In the genomic region with DNA sequence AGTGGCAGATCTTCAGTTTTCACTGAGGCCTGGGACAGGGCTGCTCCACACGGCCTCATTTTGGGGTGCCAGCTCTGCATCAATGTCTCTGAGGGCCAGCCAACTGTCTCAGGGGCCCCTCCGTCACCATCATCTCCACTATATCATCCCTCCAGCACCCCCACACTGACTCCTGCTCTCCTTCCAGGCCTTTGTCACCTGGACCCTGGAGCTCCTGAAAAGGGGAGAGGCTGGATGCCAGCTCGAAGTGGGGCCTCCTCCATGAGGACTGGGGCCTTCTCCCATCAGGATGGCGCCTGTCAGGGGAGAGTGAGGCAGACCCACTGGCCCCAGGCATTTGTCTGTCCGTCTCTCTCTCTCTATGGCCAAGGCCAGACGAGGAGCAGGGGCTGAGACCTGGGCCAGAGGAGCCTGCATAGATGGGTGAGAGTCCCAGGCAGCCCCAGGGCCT, we compare ENCODE assay signal across 1 cellular context.
TF ChIP-seq lines count a peak whose summit lies in the region.

No MANE protein-coding gene starts in this region.

TF ChIP-seq in HepG2, 621 proteins besides CTCF, POLR2A, EP300 and RAD21:
- TF ChIP-seq EHMT2 (IDR thresholded peaks at IDR 0.05; ENCODE audit: borderline replicate concordance, low read depth, low read length) = no peak
- TF ChIP-seq, protein P1, sequence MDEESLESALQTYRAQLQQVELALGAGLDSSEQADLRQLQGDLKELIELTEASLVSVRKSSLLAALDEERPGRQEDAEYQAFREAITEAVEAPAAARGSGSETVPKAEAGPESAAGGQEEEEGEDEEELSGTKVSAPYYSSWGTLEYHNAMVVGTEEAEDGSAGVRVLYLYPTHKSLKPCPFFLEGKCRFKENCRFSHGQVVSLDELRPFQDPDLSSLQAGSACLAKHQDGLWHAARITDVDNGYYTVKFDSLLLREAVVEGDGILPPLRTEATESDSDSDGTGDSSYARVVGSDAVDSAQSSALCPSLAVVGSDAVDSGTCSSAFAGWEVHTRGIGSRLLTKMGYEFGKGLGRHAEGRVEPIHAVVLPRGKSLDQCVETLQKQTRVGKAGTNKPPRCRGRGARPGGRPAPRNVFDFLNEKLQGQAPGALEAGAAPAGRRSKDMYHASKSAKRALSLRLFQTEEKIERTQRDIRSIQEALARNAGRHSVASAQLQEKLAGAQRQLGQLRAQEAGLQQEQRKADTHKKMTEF (CRISPR knock-in tag; IDR thresholded peaks at IDR 0.05) = no peak
- no peak for TF ChIP-seq SIX1 (CRISPR knock-in tag; IDR thresholded peaks at IDR 0.05; ENCODE audit: borderline replicate concordance)
- TF ChIP-seq U2AF1 (optimal IDR thresholded peaks at IDR 0.05; ENCODE audit: low read depth, low read length) = no peak
- TF ChIP-seq, protein P2, sequence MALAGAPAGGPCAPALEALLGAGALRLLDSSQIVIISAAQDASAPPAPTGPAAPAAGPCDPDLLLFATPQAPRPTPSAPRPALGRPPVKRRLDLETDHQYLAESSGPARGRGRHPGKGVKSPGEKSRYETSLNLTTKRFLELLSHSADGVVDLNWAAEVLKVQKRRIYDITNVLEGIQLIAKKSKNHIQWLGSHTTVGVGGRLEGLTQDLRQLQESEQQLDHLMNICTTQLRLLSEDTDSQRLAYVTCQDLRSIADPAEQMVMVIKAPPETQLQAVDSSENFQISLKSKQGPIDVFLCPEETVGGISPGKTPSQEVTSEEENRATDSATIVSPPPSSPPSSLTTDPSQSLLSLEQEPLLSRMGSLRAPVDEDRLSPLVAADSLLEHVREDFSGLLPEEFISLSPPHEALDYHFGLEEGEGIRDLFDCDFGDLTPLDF (CRISPR knock-in tag; IDR thresholded peaks at IDR 0.05) = no peak
- TF ChIP-seq MIER3 (CRISPR knock-in tag; IDR thresholded peaks at IDR 0.05; ENCODE audit: borderline replicate concordance) = no peak
- TF ChIP-seq RAD51 (IDR thresholded peaks at IDR 0.05; ENCODE audit: borderline replicate concordance) = no peak
- TF ChIP-seq, protein P3, sequence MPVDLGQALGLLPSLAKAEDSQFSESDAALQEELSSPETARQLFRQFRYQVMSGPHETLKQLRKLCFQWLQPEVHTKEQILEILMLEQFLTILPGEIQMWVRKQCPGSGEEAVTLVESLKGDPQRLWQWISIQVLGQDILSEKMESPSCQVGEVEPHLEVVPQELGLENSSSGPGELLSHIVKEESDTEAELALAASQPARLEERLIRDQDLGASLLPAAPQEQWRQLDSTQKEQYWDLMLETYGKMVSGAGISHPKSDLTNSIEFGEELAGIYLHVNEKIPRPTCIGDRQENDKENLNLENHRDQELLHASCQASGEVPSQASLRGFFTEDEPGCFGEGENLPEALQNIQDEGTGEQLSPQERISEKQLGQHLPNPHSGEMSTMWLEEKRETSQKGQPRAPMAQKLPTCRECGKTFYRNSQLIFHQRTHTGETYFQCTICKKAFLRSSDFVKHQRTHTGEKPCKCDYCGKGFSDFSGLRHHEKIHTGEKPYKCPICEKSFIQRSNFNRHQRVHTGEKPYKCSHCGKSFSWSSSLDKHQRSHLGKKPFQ (CRISPR knock-in tag; IDR thresholded peaks at IDR 0.05; ENCODE audit: insufficient replicate concordance) = no peak
- TF ChIP-seq ZNF143 (CRISPR knock-in tag; IDR thresholded peaks at IDR 0.05) = no peak
- TF ChIP-seq ZNF550 (CRISPR knock-in tag; IDR thresholded peaks at IDR 0.05; ENCODE audit: borderline replicate concordance) = no peak
- no peak for TF ChIP-seq ZNF713 (CRISPR knock-in tag; IDR thresholded peaks at IDR 0.05)
- TF ChIP-seq, protein P4, sequence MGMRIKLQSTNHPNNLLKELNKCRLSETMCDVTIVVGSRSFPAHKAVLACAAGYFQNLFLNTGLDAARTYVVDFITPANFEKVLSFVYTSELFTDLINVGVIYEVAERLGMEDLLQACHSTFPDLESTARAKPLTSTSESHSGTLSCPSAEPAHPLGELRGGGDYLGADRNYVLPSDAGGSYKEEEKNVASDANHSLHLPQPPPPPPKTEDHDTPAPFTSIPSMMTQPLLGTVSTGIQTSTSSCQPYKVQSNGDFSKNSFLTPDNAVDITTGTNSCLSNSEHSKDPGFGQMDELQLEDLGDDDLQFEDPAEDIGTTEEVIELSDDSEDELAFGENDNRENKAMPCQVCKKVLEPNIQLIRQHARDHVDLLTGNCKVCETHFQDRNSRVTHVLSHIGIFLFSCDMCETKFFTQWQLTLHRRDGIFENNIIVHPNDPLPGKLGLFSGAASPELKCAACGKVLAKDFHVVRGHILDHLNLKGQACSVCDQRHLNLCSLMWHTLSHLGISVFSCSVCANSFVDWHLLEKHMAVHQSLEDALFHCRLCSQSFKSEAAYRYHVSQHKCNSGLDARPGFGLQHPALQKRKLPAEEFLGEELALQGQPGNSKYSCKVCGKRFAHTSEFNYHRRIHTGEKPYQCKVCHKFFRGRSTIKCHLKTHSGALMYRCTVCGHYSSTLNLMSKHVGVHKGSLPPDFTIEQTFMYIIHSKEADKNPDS (CRISPR knock-in tag; IDR thresholded peaks at IDR 0.05) = no peak
- TF ChIP-seq KDM4B (CRISPR knock-in tag; IDR thresholded peaks at IDR 0.05) = no peak
- TF ChIP-seq ZNF567 (CRISPR knock-in tag; IDR thresholded peaks at IDR 0.05; ENCODE audit: borderline replicate concordance) = no peak
- TF ChIP-seq ZSCAN31 (CRISPR knock-in tag; IDR thresholded peaks at IDR 0.05; ENCODE audit: low read depth) = no peak
- TF ChIP-seq ZNF703 (CRISPR knock-in tag; IDR thresholded peaks at IDR 0.05; ENCODE audit: borderline replicate concordance) = no peak
- no peak for TF ChIP-seq SATB2 (CRISPR knock-in tag; IDR thresholded peaks at IDR 0.05)
